12 cellular contexts compared by ENCODE assay signal in the genomic region with DNA sequence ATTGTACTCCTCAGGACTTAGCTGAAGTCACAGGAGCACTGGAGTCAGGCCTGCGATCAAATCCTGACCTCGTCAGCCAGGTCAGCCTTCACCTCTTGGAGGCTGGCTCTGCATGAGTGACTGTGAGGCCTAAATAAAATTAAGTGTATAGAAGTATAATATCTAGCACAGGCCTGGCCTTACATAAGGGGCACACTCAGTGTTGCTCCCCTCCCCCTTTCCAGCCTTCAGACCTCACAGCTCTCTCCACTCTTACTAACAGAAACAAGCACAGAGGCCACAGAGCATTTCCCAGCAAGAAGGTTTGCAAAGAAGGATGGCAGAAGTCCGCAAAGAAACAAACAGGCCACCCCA.
DNase-seq lines count a peak whose midpoint lies in the region; ATAC-seq and TF ChIP-seq lines count a peak whose summit lies in the region.
"Had no signal": no experiment of that assay in that cellular context is flagged by ENCODE, and none has a peak within 500 bp of the region (broad histone marks: within the 10 kb centered on the region; RNA-seq: fewer than 3 reads in every experiment).

No MANE protein-coding gene starts in this region.

- no peaks in the 10 kb centered on the region for H3K9me3 Mint-ChIP-seq in activated CD4-positive, alpha-beta T cell treated with anti-CD3 and anti-CD28 coated beads for 36 hours (ENCODE audit: low read depth)
- H3K9me3 Mint-ChIP-seq in IgD-negative memory B cell (peaks cover 0 to 6% (median 0%) of the 10 kb centered on the region in 3 donors), WTC11 (no peaks in the 10 kb centered on the region)
- peaks cover 2 to 4% of the 10 kb centered on the region in 2 donors for H3K9me3 Mint-ChIP-seq in stimulated activated naive B cell treated with anti-CD40 and anti-IgM and Interleukin-4, amounts not matched to agents 10 μg/mL and 1 μg/mL and 100 μg/mL, for 72 hours

- intact Hi-C loops in activated CD4-positive, alpha-beta T cell treated with anti-CD3 and anti-CD28 coated beads for 36 hours (cut with DNase I, micrococcal nuclease), result no loop called here
- intact Hi-C loops in dorsolateral prefrontal cortex (cut with DNase I), result no loop called here

- DNase-seq in activated CD4-positive, alpha-beta T cell treated with anti-CD3 and anti-CD28 coated beads for 36 hours, result no peak
- no peak for DNase-seq in activated CD4-positive, alpha-beta T cell treated with anti-CD3 and anti-CD28 coated beads, Interleukin-2, amount 50 U/mL, for 4 hours
- DNase-seq in dorsolateral prefrontal cortex (no peak), WTC11 (ENCODE audit: low spot score) (no peak), DMS53 (lab: John Stamatoyannopoulos, UW) (no peak), LoVo (ENCODE audit: low spot score) (no peak)
- DNase-seq in stimulated activated naive B cell treated with anti-CD40 and anti-IgM and Interleukin-4, amounts not matched to agents 10 μg/mL and 1 μg/mL and 100 μg/mL, for 72 hours, result no peak
- DNase-seq: kidney glomerular epithelial cell, NCI-H2029 treated with DMSO at 0.1 percent for 48 hours had no signal

- H3K4me3 ChIP-seq in dorsolateral prefrontal cortex, result peak overlapping the region in 1 of 59 donors; percentile 1
- H3K4me3 ChIP-seq: body of pancreas had no signal

- H3K27me3 ChIP-seq in dorsolateral prefrontal cortex, result no peaks in the 10 kb centered on the region
- H3K27me3 ChIP-seq: body of pancreas had no signal

- peaks cover 10% of the 10 kb centered on the region for H3K36me3 Mint-ChIP-seq in activated CD4-positive, alpha-beta T cell treated with anti-CD3 and anti-CD28 coated beads for 36 hours (ENCODE audit: low read depth)
- H3K36me3 Mint-ChIP-seq in IgD-negative memory B cell (peaks cover 3% of the 10 kb centered on the region), WTC11 (no peaks in the 10 kb centered on the region)
- no peaks in the 10 kb centered on the region for H3K36me3 Mint-ChIP-seq in stimulated activated naive B cell treated with anti-CD40 and anti-IgM and Interleukin-4, amounts not matched to agents 10 μg/mL and 1 μg/mL and 100 μg/mL, for 72 hours

- ATAC-seq in activated CD4-positive, alpha-beta T cell treated with anti-CD3 and anti-CD28 coated beads for 36 hours, result peak; percentile 7
- ATAC-seq in stimulated activated naive B cell treated with anti-CD40 and anti-IgM and Interleukin-4, amounts not matched to agents 10 μg/mL and 1 μg/mL and 100 μg/mL, for 72 hours (replicated peaks), result no peak
- no peak for ATAC-seq in WTC11
- ATAC-seq: body of pancreas had no signal

- H3K4me1 Mint-ChIP-seq in activated CD4-positive, alpha-beta T cell treated with anti-CD3 and anti-CD28 coated beads for 36 hours, result peaks cover 66% of the 10 kb centered on the region
- H3K4me1 Mint-ChIP-seq in IgD-negative memory B cell (peaks cover 43 to 54% (median 48%) of the 10 kb centered on the region in 3 donors), WTC11 (peaks cover 27% of the 10 kb centered on the region)
- peaks cover 20 to 24% of the 10 kb centered on the region in 2 donors for H3K4me1 Mint-ChIP-seq in stimulated activated naive B cell treated with anti-CD40 and anti-IgM and Interleukin-4, amounts not matched to agents 10 μg/mL and 1 μg/mL and 100 μg/mL, for 72 hours

- H3K27ac Mint-ChIP-seq in activated CD4-positive, alpha-beta T cell treated with anti-CD3 and anti-CD28 coated beads for 36 hours, result peak overlapping the region; percentile 77
- H3K27ac Mint-ChIP-seq in IgD-negative memory B cell, result peak overlapping the region; percentile 91 to 97 (median 96)
- peak overlapping the region; percentile 48 for H3K27ac Mint-ChIP-seq in stimulated activated naive B cell treated with anti-CD40 and anti-IgM and Interleukin-4, amounts not matched to agents 10 μg/mL and 1 μg/mL and 100 μg/mL, for 72 hours
- no peak overlapping the region for H3K27ac Mint-ChIP-seq in WTC11
- H3K27ac Mint-ChIP-seq: progenitor cell of endocrine pancreas had no signal

- peak overlapping the region; percentile 64 for H3K4me3 Mint-ChIP-seq in activated CD4-positive, alpha-beta T cell treated with anti-CD3 and anti-CD28 coated beads for 36 hours
- peak overlapping the region; percentile 54 to 93 (median 78) for H3K4me3 Mint-ChIP-seq in IgD-negative memory B cell
- no peak overlapping the region for H3K4me3 Mint-ChIP-seq in stimulated activated naive B cell treated with anti-CD40 and anti-IgM and Interleukin-4, amounts not matched to agents 10 μg/mL and 1 μg/mL and 100 μg/mL, for 72 hours
- no peak overlapping the region for H3K4me3 Mint-ChIP-seq in WTC11

- TF ChIP-seq CTCF in dorsolateral prefrontal cortex (IDR thresholded peaks at IDR 0.05 in 54 of 56, conservative IDR thresholded peaks at IDR 0.05 in 2 of 56; ENCODE audit: low read depth in 1 of 56, partially characterized antibody in 56 of 56), result no peak
- no peak for TF ChIP-seq CTCF in WTC11 (IDR thresholded peaks at IDR 0.05)

- H3K27ac ChIP-seq in dorsolateral prefrontal cortex, result peak overlapping the region in 36 of 59 donors; percentile 4 to 71 (median 45)

- CTCF ChIA-PET in activated CD4-positive, alpha-beta T cell treated with anti-CD3 and anti-CD28 coated beads for 36 hours (lab: Charles Lee), result interaction anchor here (0.6 to 2.4 kb wide), 12 partner anchors 10 to 246 kb away, joined by 3 to 9 read pairs (median 4); partner anchors contain the start of gene UBR2
- CTCF ChIA-PET in WTC11 (lab: Charles Lee), result interaction anchor here (2.7 kb wide), 1 partner anchor 181 kb away, joined by 12 read pairs; no protein-coding TSS in a partner anchor

- no peaks in the 10 kb centered on the region for H3K27me3 Mint-ChIP-seq in activated CD4-positive, alpha-beta T cell treated with anti-CD3 and anti-CD28 coated beads for 36 hours
- H3K27me3 Mint-ChIP-seq in IgD-negative memory B cell, result no peaks in the 10 kb centered on the region
- H3K27me3 Mint-ChIP-seq in stimulated activated naive B cell treated with anti-CD40 and anti-IgM and Interleukin-4, amounts not matched to agents 10 μg/mL and 1 μg/mL and 100 μg/mL, for 72 hours, result peaks cover 0 to 2% of the 10 kb centered on the region in 2 donors
- no peaks in the 10 kb centered on the region for H3K27me3 Mint-ChIP-seq in WTC11 (ENCODE audit: low read depth)
- H3K27me3 Mint-ChIP-seq: progenitor cell of endocrine pancreas had no signal

- POLR2A ChIA-PET in activated CD4-positive, alpha-beta T cell treated with anti-CD3 and anti-CD28 coated beads for 36 hours (lab: Charles Lee), result interaction anchor here (1.5 to 2.5 kb wide), 2 partner anchors 22 to 23 kb away, joined by 5 to 10 read pairs; no protein-coding TSS in a partner anchor
- POLR2A ChIA-PET in WTC11 (lab: Charles Lee), result no interaction called here

TF ChIP-seq in WTC11, 78 proteins besides CTCF, POLR2A, EP300 and RAD21 (continues in another document):
- TF ChIP-seq AFF4 (CRISPR knock-in tag; IDR thresholded peaks at IDR 0.05; ENCODE audit: borderline replicate concordance), result no peak
- TF ChIP-seq ELF4 (CRISPR knock-in tag; IDR thresholded peaks at IDR 0.05; ENCODE audit: low read depth), result no peak
- TF ChIP-seq IRF2 (CRISPR knock-in tag; IDR thresholded peaks at IDR 0.05; ENCODE audit: borderline replicate concordance, low read depth), result no peak
- no peak for TF ChIP-seq MLX (CRISPR knock-in tag; IDR thresholded peaks at IDR 0.05)
- TF ChIP-seq, protein P1, sequence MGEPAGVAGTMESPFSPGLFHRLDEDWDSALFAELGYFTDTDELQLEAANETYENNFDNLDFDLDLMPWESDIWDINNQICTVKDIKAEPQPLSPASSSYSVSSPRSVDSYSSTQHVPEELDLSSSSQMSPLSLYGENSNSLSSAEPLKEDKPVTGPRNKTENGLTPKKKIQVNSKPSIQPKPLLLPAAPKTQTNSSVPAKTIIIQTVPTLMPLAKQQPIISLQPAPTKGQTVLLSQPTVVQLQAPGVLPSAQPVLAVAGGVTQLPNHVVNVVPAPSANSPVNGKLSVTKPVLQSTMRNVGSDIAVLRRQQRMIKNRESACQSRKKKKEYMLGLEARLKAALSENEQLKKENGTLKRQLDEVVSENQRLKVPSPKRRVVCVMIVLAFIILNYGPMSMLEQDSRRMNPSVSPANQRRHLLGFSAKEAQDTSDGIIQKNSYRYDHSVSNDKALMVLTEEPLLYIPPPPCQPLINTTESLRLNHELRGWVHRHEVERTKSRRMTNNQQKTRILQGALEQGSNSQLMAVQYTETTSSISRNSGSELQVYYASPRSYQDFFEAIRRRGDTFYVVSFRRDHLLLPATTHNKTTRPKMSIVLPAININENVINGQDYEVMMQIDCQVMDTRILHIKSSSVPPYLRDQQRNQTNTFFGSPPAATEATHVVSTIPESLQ (CRISPR knock-in tag; IDR thresholded peaks at IDR 0.05), result no peak

Comparison
In these comparisons a context has a peak if more than half of its experiments do, and no peak if none do; other contexts are left out.
1. H3K4me3 Mint-ChIP-seq: peak in activated CD4-positive, alpha-beta T cell treated with anti-CD3 and anti-CD28 coated beads for 36 hours (single experiment) and IgD-negative memory B cell (4 of 4); none in stimulated activated naive B cell treated with anti-CD40 and anti-IgM and Interleukin-4, amounts not matched to agents 10 μg/mL and 1 μg/mL and 100 μg/mL, for 72 hours (0 of 2) and WTC11 (single experiment).